ENCODE assay signal across 8 cellular contexts in the genomic region with DNA sequence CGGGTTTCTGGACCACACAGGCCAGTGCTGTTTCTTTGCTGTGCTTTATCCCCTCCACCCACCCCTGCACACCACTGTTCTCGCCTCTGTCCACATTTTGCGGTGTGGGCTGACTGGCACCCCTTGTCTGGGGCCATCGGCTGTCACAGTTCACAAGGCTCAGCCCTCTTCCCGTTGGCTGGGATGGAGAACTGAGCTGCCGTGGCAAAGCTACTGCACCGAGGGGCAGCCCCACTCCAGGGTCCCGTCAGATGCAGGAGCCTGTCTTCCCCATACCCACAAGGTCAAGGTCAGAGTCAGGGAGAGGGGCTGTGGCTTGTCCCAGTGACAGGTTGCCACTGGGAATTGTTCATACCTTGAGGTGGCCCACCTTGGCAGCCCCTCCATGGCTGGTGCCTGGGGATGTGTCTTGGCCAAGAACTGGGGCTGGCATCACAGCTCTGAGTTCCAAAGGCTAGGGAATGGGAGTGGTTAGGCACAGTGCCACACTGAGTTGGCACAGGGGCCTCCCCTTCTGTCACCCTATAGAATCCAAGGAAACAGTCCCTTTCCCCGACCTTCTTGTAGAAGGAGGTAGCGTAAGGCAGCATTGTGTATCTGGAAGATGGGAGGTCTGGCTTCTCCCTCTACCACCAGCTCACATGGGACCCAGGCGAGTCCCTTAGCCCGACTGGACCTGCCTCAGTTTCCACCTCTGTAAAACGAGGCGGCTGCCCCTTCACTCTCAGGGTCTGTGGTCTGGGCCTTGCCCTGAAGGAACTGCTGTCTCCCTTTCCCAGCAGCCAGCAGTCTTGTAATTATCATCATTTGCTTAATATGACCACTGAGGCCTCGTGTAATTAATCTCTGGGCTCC. TPM values are rescaled to one million over a fixed set of nuclear protein-coding genes. Genes with fewer than 3 reads are reported as not detected.
DNase-seq lines count a peak whose midpoint lies in the region; ATAC-seq and TF ChIP-seq lines count a peak whose summit lies in the region.

No MANE protein-coding gene starts in this region.

- H3K4me1 ChIP-seq in H9 (ENCODE audit: insufficient read depth, low read length) (peaks cover 12% of the 10 kb centered on the region), heart right ventricle (peaks cover 57 to 86% (median 82%) of the 10 kb centered on the region in 9 donors), smooth muscle cell (ENCODE audit: low read depth) (peaks cover 28% of the 10 kb centered on the region), PC-9 (replicated peaks; ENCODE audit: insufficient read depth) (peaks cover 19% of the 10 kb centered on the region)

- peaks cover 8% of the 10 kb centered on the region for H3K23me2 ChIP-seq in H9 (ENCODE audit: insufficient read length, low read depth, low read length, poor library complexity, severe bottlenecking)

- H3K9ac ChIP-seq in H9 (ENCODE audit: extremely low read depth, insufficient read length, low read length) = no peak overlapping the region
- H3K9ac ChIP-seq in smooth muscle cell (ENCODE audit: low read depth) = peak overlapping the region; percentile 7

- TF ChIP-seq CTCF in H9 (conservative IDR thresholded peaks at IDR 0.05) = no peak
- no peak for TF ChIP-seq CTCF in activated CD8-positive, alpha-beta T cell treated with anti-CD3 and anti-CD28 coated beads for 36 hours (IDR thresholded peaks at IDR 0.05)
- TF ChIP-seq CTCF in heart right ventricle (IDR thresholded peaks at IDR 0.05) = no peak
- TF ChIP-seq CTCF in smooth muscle cell (IDR thresholded peaks at IDR 0.05; ENCODE audit: borderline replicate concordance, insufficient read depth, poor library complexity, severe bottlenecking) = no peak
- no peak for TF ChIP-seq CTCF in PC-9 (conservative IDR thresholded peaks at IDR 0.05)
- no peak for TF ChIP-seq CTCF in GM10248 (IDR thresholded peaks at IDR 0.05; ENCODE audit: control extremely low read depth, extremely low read depth, low read depth, missing control alignments)

- H4K5ac ChIP-seq in H9 (ENCODE audit: insufficient read length, low read depth, low read length) = no peak overlapping the region

- H3K18ac ChIP-seq in H9 (ENCODE audit: insufficient read length, low read depth, low read length) = no peak overlapping the region

- no CpG with 5 or more reads among the region's 15 CpGs for WGBS in H9 (ENCODE audit: extremely low coverage, insufficient read length, low lambda C conversion rate)
- WGBS in heart right ventricle, 2 donors = 30 to 39% methylated on average over 15 of the region's 15 CpGs
- WGBS in smooth muscle cell (ENCODE audit: low lambda C conversion rate) = 70% methylated on average over 15 of the region's 15 CpGs

- H3K79me2 ChIP-seq in H9 (ENCODE audit: insufficient read depth, low read length) = peaks cover 12% of the 10 kb centered on the region; the same call in 1 of the 2 replicates
- H3K79me2 ChIP-seq in smooth muscle cell (ENCODE audit: low read depth) = peaks cover 85% of the 10 kb centered on the region
- H3K79me2 ChIP-seq in PC-9 (ENCODE audit: low read depth) = peaks cover 81% of the 10 kb centered on the region

- H3K23ac ChIP-seq in H9 (ENCODE audit: insufficient read length, low read depth, low read length) = no peak overlapping the region

- H3K36me3 ChIP-seq in heart right ventricle (peaks cover 0 to 40% (median 0%) of the 10 kb centered on the region in 9 donors), smooth muscle cell (ENCODE audit: low read depth) (no peaks in the 10 kb centered on the region), PC-9 (ENCODE audit: low read depth) (0 out of 2 replicates have a peak, but pooled peaks cover 8% of the 10 kb centered on the region)

- no peaks in the 10 kb centered on the region for H3K9me3 ChIP-seq in H9 (ENCODE audit: control insufficient read depth, low read depth, low read length)
- H3K9me3 ChIP-seq in heart right ventricle = no peaks in the 10 kb centered on the region
- H3K9me3 ChIP-seq in smooth muscle cell (replicated peaks; ENCODE audit: low read depth) = no peaks in the 10 kb centered on the region
- no peaks in the 10 kb centered on the region for H3K9me3 ChIP-seq in PC-9 (ENCODE audit: insufficient read depth, low read depth)

- H3K4me2 ChIP-seq in H9 (ENCODE audit: insufficient read depth, insufficient read length, low read length) (peak overlapping the region; percentile 31), smooth muscle cell (peak overlapping the region; percentile 42), PC-9 (no peak overlapping the region)

- H3K27ac Mint-ChIP-seq in H9 = peak overlapping the region in 2 of 3 experiments; percentile 63 to 83; a peak in 3 of 7 replicates
- H3K27ac Mint-ChIP-seq in activated CD8-positive, alpha-beta T cell treated with anti-CD3 and anti-CD28 coated beads for 36 hours = peak overlapping the region; percentile 97

- no peak overlapping the region for H2AFZ ChIP-seq in H9 (ENCODE audit: low read length)
- H2AFZ ChIP-seq in smooth muscle cell (ENCODE audit: low read depth) = no peak overlapping the region
- no peak overlapping the region for H2AFZ ChIP-seq in PC-9

- H2BK120ac ChIP-seq in H9 (ENCODE audit: low read depth, low read length, poor library complexity, severe bottlenecking) = no peak overlapping the region

- H2BK15ac ChIP-seq in H9 (ENCODE audit: low read depth, low read length) = no peak overlapping the region

- ATAC-seq in activated CD8-positive, alpha-beta T cell treated with anti-CD3 and anti-CD28 coated beads for 36 hours = no peak
- ATAC-seq in heart right ventricle = peak in 1 of 8 donors; percentile 6

- H2BK12ac ChIP-seq in H9 (ENCODE audit: insufficient read length, low read depth, low read length) = no peak overlapping the region

- POLR2A ChIA-PET in activated CD8-positive, alpha-beta T cell treated with anti-CD3 and anti-CD28 coated beads for 36 hours (lab: Charles Lee) = interaction anchor here (0.8 to 19.8 kb wide), 11 partner anchors 10 to 187 kb away, joined by 3 to 308 read pairs (median 5); partner anchors contain the start of gene ANKRD13D
- POLR2A ChIA-PET in PC-9 (lab: Charles Lee; ENCODE audit: unreplicated experiment) = interaction anchor here (0.6 kb wide), 1 partner anchor 53 kb away, joined by 7 read pairs; no protein-coding TSS in a partner anchor
- POLR2A ChIA-PET in GM10248 (lab: Yijun Ruan, JAX) = interaction anchor here (0.7 kb wide), 1 partner anchor 181 kb away, joined by 4 read pairs; no protein-coding TSS in a partner anchor

- H3K9me3 Mint-ChIP-seq in H9 = no peaks in the 10 kb centered on the region
- H3K9me3 Mint-ChIP-seq in activated CD8-positive, alpha-beta T cell treated with anti-CD3 and anti-CD28 coated beads for 36 hours = no peaks in the 10 kb centered on the region

- peaks cover 15% of the 10 kb centered on the region for H3K27me3 Mint-ChIP-seq in H9 (ENCODE audit: low read depth)
- H3K27me3 Mint-ChIP-seq in activated CD8-positive, alpha-beta T cell treated with anti-CD3 and anti-CD28 coated beads for 36 hours = no peaks in the 10 kb centered on the region

- no peak overlapping the region for H3K14ac ChIP-seq in H9 (ENCODE audit: insufficient read depth, low read length)

- no peak overlapping the region for H2BK5ac ChIP-seq in H9 (ENCODE audit: insufficient read length, low read length)

- H2AK5ac ChIP-seq in H9 (ENCODE audit: insufficient read length, low read length) = no peak overlapping the region

- no TSS peak for BruUV-seq in PC-9 (replicated peaks; lab: Mats Ljungman, UMichigan)

- no peak overlapping the region for H4K91ac ChIP-seq in H9 (ENCODE audit: insufficient read length, low read depth, low read length)

- H3K56ac ChIP-seq in H9 (ENCODE audit: insufficient read length, low read depth, low read length) = no peak overlapping the region

- CTCF ChIA-PET in activated CD8-positive, alpha-beta T cell treated with anti-CD3 and anti-CD28 coated beads for 36 hours (lab: Charles Lee) = interaction anchor here (1.4 to 7.1 kb wide), 6 partner anchors 8 to 113 kb away, joined by 3 to 65 read pairs (median 6); partner anchors contain the start of gene ANKRD13D
- CTCF ChIA-PET in PC-9 (lab: Charles Lee) = no interaction called here
- CTCF ChIA-PET in GM10248 (lab: Yijun Ruan, JAX) = interaction anchor here (0.6 to 6.3 kb wide), 7 partner anchors 8 to 113 kb away, joined by 3 to 56 read pairs (median 4); no protein-coding TSS in a partner anchor

- peak overlapping the region in 1 of 2 experiments; percentile 73; a peak in 4 of 5 replicates for H3K4me3 Mint-ChIP-seq in H9
- H3K4me3 Mint-ChIP-seq in activated CD8-positive, alpha-beta T cell treated with anti-CD3 and anti-CD28 coated beads for 36 hours = peak overlapping the region; percentile 90

- no peak overlapping the region for H3K4ac ChIP-seq in H9 (ENCODE audit: low read depth, low read length)

- H3K27ac ChIP-seq in H9 (ENCODE audit: insufficient read length, low read depth, low read length) = no peak overlapping the region
- H3K27ac ChIP-seq in heart right ventricle = peak overlapping the region; percentile 39 to 98 (median 90)
- no peak overlapping the region for H3K27ac ChIP-seq in smooth muscle cell (ENCODE audit: low read depth)
- H3K27ac ChIP-seq in PC-9 = no peak overlapping the region

- H4K8ac ChIP-seq in H9 (replicated peaks; ENCODE audit: insufficient read length, low read depth, low read length) = no peak overlapping the region

- H4K20me1 ChIP-seq in H9 (ENCODE audit: control insufficient read depth, insufficient read depth, insufficient read length) (peaks cover 3% of the 10 kb centered on the region), smooth muscle cell (ENCODE audit: low read depth) (peaks cover 73% of the 10 kb centered on the region), PC-9 (ENCODE audit: insufficient read depth) (peaks cover 69% of the 10 kb centered on the region)

- H3F3A ChIP-seq in smooth muscle cell (ENCODE audit: low read depth) = no peaks in the 10 kb centered on the region
- peaks cover 24% of the 10 kb centered on the region; the same call in 1 of the 2 replicates for H3F3A ChIP-seq in PC-9 (ENCODE audit: insufficient read depth, low read depth)

- DNase-seq in H9 (no peak), heart right ventricle (peak in 1 of 2 donors; percentile 28), smooth muscle cell (lab: John Stamatoyannopoulos, UW; ENCODE audit: unreplicated experiment) (no peak), putamen (ENCODE audit: low spot score) (no peak), PC-9 (no peak), GM10248 (ENCODE audit: extremely low spot score) (no peak)
- no peak for DNase-seq in activated CD8-positive, alpha-beta T cell treated with anti-CD3 and anti-CD28 coated beads for 36 hours
- DNase-seq in central memory CD4-positive, alpha-beta T cell = no peak

- H3K4me3 ChIP-seq in heart right ventricle (peak overlapping the region in 9 of 10 donors; percentile 10 to 96 (median 45)), smooth muscle cell (peak overlapping the region; percentile 27), PC-9 (no peak overlapping the region)

- no peaks in the 10 kb centered on the region for H3K79me1 ChIP-seq in H9 (ENCODE audit: insufficient read depth, low read depth, low read length, poor library complexity, severe bottlenecking)

- H3K27me3 ChIP-seq in H9 (ENCODE audit: insufficient read depth, low read length) (no peaks in the 10 kb centered on the region; the same call in 1 of the 2 replicates), heart right ventricle (no peaks in the 10 kb centered on the region), smooth muscle cell (ENCODE audit: low read depth) (no peaks in the 10 kb centered on the region), PC-9 (ENCODE audit: insufficient read depth, low read depth) (no peaks in the 10 kb centered on the region)

- no peaks in the 10 kb centered on the region for H3K9me2 ChIP-seq in PC-9 (ENCODE audit: insufficient read depth)

- H3T11ph ChIP-seq in H9 (ENCODE audit: low read length) = no peak overlapping the region

- H3K4me1 Mint-ChIP-seq in H9 = peaks cover 31 to 37% of the 10 kb centered on the region in 2 experiments
- H3K4me1 Mint-ChIP-seq in activated CD8-positive, alpha-beta T cell treated with anti-CD3 and anti-CD28 coated beads for 36 hours (ENCODE audit: low read depth) = peaks cover 59% of the 10 kb centered on the region

- H3K36me3 Mint-ChIP-seq in H9 (ENCODE audit: insufficient read depth in 1 of 3, low read depth in 3 of 3) = peaks cover 0 to 11% (median 10%) of the 10 kb centered on the region in 3 experiments; a peak in 5 of 7 replicates
- H3K36me3 Mint-ChIP-seq in activated CD8-positive, alpha-beta T cell treated with anti-CD3 and anti-CD28 coated beads for 36 hours (ENCODE audit: low read depth) = peaks cover 66% of the 10 kb centered on the region

- H2BK20ac ChIP-seq in H9 (ENCODE audit: low read depth, low read length, poor library complexity, severe bottlenecking) = no peak overlapping the region

- intact Hi-C loops in activated CD8-positive, alpha-beta T cell treated with anti-CD3 and anti-CD28 coated beads for 36 hours (cut with micrococcal nuclease) = loop anchor here (2.0 kb wide), 2 partner anchors 19 to 47 kb away; partner anchors contain the start of gene ANKRD13D
- intact Hi-C loops in heart right ventricle (cut with DNase I) = loop anchor here in 5 of 10 donors (2.0 to 10.0 kb wide), 5 partner anchors 19 to 115 kb away; partner anchors contain the start of genes SSH3 (in 2 of the 5) and ANKRD13D (in 1 of the 5)
- intact Hi-C loops in PC-9 (cut with micrococcal nuclease; ENCODE audit: unreplicated experiment) = no loop called here

RNA-seq across cellular contexts. Expression of gene GRK2, which starts 3.4 kb away (rescaled TPM):
- 55.5 and 56.3 TPM in 2 replicates for total RNA-seq in H9 (2021)
- total RNA-seq in activated CD8-positive, alpha-beta T cell treated with anti-CD3 and anti-CD28 coated beads for 36 hours = 100 to 1,000 TPM; 303 to 305 TPM
- 10 to 100 TPM; 34.2 to 60.9 (median 44.0) TPM for total RNA-seq in heart right ventricle
- 10 to 100 TPM; 48.0 to 65.0 TPM for polyA plus RNA-seq in heart right ventricle
- total RNA-seq in smooth muscle cell = 18.5 and 22.2 TPM in 2 replicates
- polyA plus RNA-seq in smooth muscle cell = 38.9 and 42.5 TPM in 2 replicates
- total RNA-seq in PC-9 (2021) = 76.7 and 102 TPM in 2 replicates

RNA-seq across cellular contexts. Expression of gene ANKRD13D, which starts 19.5 kb away (rescaled TPM):
- total RNA-seq in H9 (2021) = 40.9 and 42.1 TPM in 2 replicates
- 10 to 100 TPM; 75.4 to 78.7 TPM for total RNA-seq in activated CD8-positive, alpha-beta T cell treated with anti-CD3 and anti-CD28 coated beads for 36 hours
- total RNA-seq in heart right ventricle = 10 to 100 TPM in 6 of 10 donors, 1 to 10 TPM in 4; 7.9 to 21.0 (median 12.3) TPM
- 10 to 100 TPM; 14.2 to 39.4 TPM for polyA plus RNA-seq in heart right ventricle
- total RNA-seq in smooth muscle cell = 29.3 and 34.7 TPM in 2 replicates
- polyA plus RNA-seq in smooth muscle cell = 52.0 and 63.2 TPM in 2 replicates
- total RNA-seq in PC-9 (2021) = 79.6 and 93.2 TPM in 2 replicates

RNA-seq across cellular contexts. Expression of gene SSH3, which starts 33.7 kb away (rescaled TPM):
- total RNA-seq in H9 (2021) = 42.2 and 44.2 TPM in 2 replicates
- 1 to 10 TPM; 7.4 to 9.1 TPM for total RNA-seq in activated CD8-positive, alpha-beta T cell treated with anti-CD3 and anti-CD28 coated beads for 36 hours
- total RNA-seq in heart right ventricle = 10 to 100 TPM; 11.9 to 21.2 (median 15.6) TPM
- 10 to 100 TPM in 1 of 2 donors, 1 to 10 TPM in 1; 7.8 to 15.5 TPM for polyA plus RNA-seq in heart right ventricle
- 14.9 and 23.9 TPM in 2 replicates for total RNA-seq in smooth muscle cell
- 29.3 and 47.5 TPM in 2 replicates for polyA plus RNA-seq in smooth muscle cell
- 97.8 and 124 TPM in 2 replicates for total RNA-seq in PC-9 (2021)

Comparison
In these comparisons a context has a peak if more than half of its experiments do, and no peak if none do; other contexts are left out.
1. H3K27ac ChIP-seq: peak in heart right ventricle (10 of 10); none in H9 (single experiment), smooth muscle cell (single experiment) and PC-9 (single experiment).